Comparison of ENCODE assay signal across 8 cellular contexts in the genomic region with DNA sequence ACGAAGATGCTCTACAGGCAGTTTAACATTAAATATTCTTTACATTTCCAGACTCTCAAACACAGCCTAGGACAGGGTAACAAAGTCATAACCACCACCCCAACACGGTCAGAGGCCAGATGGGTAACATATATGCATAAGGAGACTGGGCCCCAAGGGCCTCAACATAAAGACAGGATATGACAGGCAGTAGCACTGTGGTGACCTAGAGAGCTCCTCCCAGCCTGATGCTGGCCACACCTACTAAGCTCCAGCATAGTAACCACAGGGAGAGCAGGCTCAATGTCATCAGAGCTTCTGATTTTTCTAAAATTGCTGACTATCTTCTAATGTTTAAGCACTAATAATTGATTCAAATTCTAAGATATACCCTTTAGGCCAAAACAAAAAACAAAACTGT. TPM values are rescaled to one million over a fixed set of nuclear protein-coding genes. Genes with fewer than 3 reads are reported as not detected.
DNase-seq lines count a peak whose midpoint lies in the region; ATAC-seq lines count a peak whose summit lies in the region.

No MANE protein-coding gene starts in this region.

- ATAC-seq in GM18867 (IDR thresholded peaks at IDR 0.05; ENCODE audit: unreplicated experiment) (peak; percentile 92), left colon (peak; percentile 37)

- intact Hi-C loops in left colon (cut with DNase I, micrococcal nuclease) = no loop called here

- DNase-seq in H4 (ENCODE audit: low spot score) = peak; percentile 6
- DNase-seq in M059J (ENCODE audit: low read depth) = peak; percentile 29
- no peak for DNase-seq in left colon
- DNase-seq in DMS79 (lab: John Stamatoyannopoulos, UW) = no peak
- no peak for DNase-seq in epidermal melanocyte (ENCODE audit: insufficient read length, low spot score)
- DNase-seq in NOMO-1 (lab: John Stamatoyannopoulos, UW; ENCODE audit: unreplicated experiment in 2 of 2) = no peak
- DNase-seq in NCI-H748 treated with DMSO at 0.1 percent for 48 hours (lab: John Stamatoyannopoulos, UW) = no peak

RNA-seq across cellular contexts. Expression of gene SMLR1, which starts 21.7 kb away (rescaled TPM):
- not detected in 2 replicates for total RNA-seq in H4 (2014; rRNA removed; shearing (Covaris generic))
- not detected in 2 replicates for total RNA-seq in M059J (2014; rRNA removed; shearing (Covaris generic))
- total RNA-seq in left colon = not detected

Comparison
In these comparisons a context has a peak if more than half of its experiments do, and no peak if none do; other contexts are left out.
1. DNase-seq: peak in H4 (single experiment) and M059J (single experiment); none in left colon (0 of 2), DMS79 (single experiment), epidermal melanocyte (single experiment), NOMO-1 (0 of 2) and NCI-H748 treated with DMSO at 0.1 percent for 48 hours (single experiment).